Comparison of ENCODE assay signal across 20 cellular contexts in the genomic region with DNA sequence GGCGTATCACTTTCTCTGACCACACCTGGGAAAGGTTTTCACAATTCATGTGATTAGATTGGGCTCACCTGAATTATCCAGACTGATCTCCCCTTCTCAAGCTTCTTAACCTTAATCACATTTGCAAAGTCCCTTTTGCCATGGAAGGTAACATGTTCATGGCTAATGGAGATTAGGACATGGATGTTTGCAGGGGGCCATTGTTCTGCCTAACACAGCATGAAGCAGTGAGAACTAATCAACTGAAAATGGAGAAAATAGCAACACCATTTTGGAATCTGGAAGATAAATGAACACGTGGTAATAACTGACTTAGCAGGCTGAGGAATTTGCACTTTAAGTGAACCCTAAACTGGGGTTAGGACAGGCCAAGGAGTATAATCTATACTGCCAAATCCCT. TPM values are rescaled to one million over a fixed set of nuclear protein-coding genes. Genes with fewer than 3 reads are reported as not detected.
DNase-seq lines count a peak whose midpoint lies in the region; ATAC-seq and TF ChIP-seq lines count a peak whose summit lies in the region.
"Had no signal": no experiment of that assay in that cellular context is flagged by ENCODE, and none has a peak within 500 bp of the region (broad histone marks: within the 10 kb centered on the region; RNA-seq: fewer than 3 reads in every experiment).

No MANE protein-coding gene starts in this region.

- H3K18ac ChIP-seq in mesendoderm (ENCODE audit: low read length): no peak overlapping the region

- H3K79me1 ChIP-seq in mesendoderm (ENCODE audit: low read length): no peaks in the 10 kb centered on the region

- no peaks in the 10 kb centered on the region for H3K4me1 Mint-ChIP-seq in progenitor cell of endocrine pancreas (ENCODE audit: low read depth)

- in situ Hi-C loops in gastrocnemius medialis (cut with MboI; ENCODE audit: low sequenced_read_pairs in 4 of 4): no loop called here

- H3K36me3 ChIP-seq in mesendoderm (ENCODE audit: control insufficient read depth, insufficient read depth, low read length) (no peaks in the 10 kb centered on the region), gastrocnemius medialis (no peaks in the 10 kb centered on the region), Peyer's patch (no peaks in the 10 kb centered on the region), thyroid gland (no peaks in the 10 kb centered on the region)
- H3K36me3 ChIP-seq: BE2C, BLaER1 had no signal

- no peaks in the 10 kb centered on the region for H3K9me3 Mint-ChIP-seq in progenitor cell of endocrine pancreas (ENCODE audit: low read depth)

- no peaks in the 10 kb centered on the region for H3K9me3 ChIP-seq in gastrocnemius medialis
- peaks cover 0 to 5% (median 0%) of the 10 kb centered on the region in 4 donors for H3K9me3 ChIP-seq in Peyer's patch
- H3K9me3 ChIP-seq in thyroid gland: no peaks in the 10 kb centered on the region
- H3K9me3 ChIP-seq: BE2C had no signal

- H2BK5ac ChIP-seq in mesendoderm (ENCODE audit: low read length): no peak overlapping the region

- H4K8ac ChIP-seq in mesendoderm (ENCODE audit: low read depth, low read length): no peak overlapping the region

- H3K79me2 ChIP-seq in mesendoderm (ENCODE audit: control insufficient read depth, insufficient read depth, low read length): no peaks in the 10 kb centered on the region

- H3K4me3 Mint-ChIP-seq in progenitor cell of endocrine pancreas (ENCODE audit: low read depth): no peak overlapping the region
- H3K4me3 Mint-ChIP-seq: CD14-positive monocyte; CD4-positive, alpha-beta memory T cell; CD4-positive, CD25-positive, alpha-beta regulatory T cell had no signal

- no peak overlapping the region for H3K56ac ChIP-seq in mesendoderm (ENCODE audit: low read length)

- H3K4me1 ChIP-seq in mesendoderm (ENCODE audit: control insufficient read depth, low read depth, low read length) (no peaks in the 10 kb centered on the region), gastrocnemius medialis (peaks cover 20 to 28% of the 10 kb centered on the region in 2 donors), Peyer's patch (no peaks in the 10 kb centered on the region), thyroid gland (no peaks in the 10 kb centered on the region)
- H3K4me1 ChIP-seq: BE2C, Caco-2 had no signal

- no peaks in the 10 kb centered on the region for H3K27me3 ChIP-seq in mesendoderm (ENCODE audit: insufficient read depth, low read length, poor library complexity)
- H3K27me3 ChIP-seq in gastrocnemius medialis: no peaks in the 10 kb centered on the region
- no peaks in the 10 kb centered on the region for H3K27me3 ChIP-seq in Peyer's patch
- H3K27me3 ChIP-seq in thyroid gland: no peaks in the 10 kb centered on the region
- H3K27me3 ChIP-seq: BLaER1 had no signal

- no peaks in the 10 kb centered on the region for H3K36me3 Mint-ChIP-seq in progenitor cell of endocrine pancreas (ENCODE audit: insufficient read depth)
- H3K36me3 Mint-ChIP-seq: CD14-positive monocyte; CD4-positive, alpha-beta memory T cell had no signal

- intact Hi-C loops in gastrocnemius medialis (cut with DNase I; ENCODE audit: low total_unique reads) (no loop called here), thyroid gland (cut with DNase I) (no loop called here)

- H3K4me2 ChIP-seq in mesendoderm (ENCODE audit: low read length): no peak overlapping the region
- H3K4me2 ChIP-seq: BLaER1 had no signal

- H2BK120ac ChIP-seq in mesendoderm (ENCODE audit: low read depth, low read length): no peak overlapping the region

- no peak overlapping the region for H2BK15ac ChIP-seq in mesendoderm (replicated peaks; ENCODE audit: low read depth)

- H3K23ac ChIP-seq in mesendoderm (ENCODE audit: low read length): no peak overlapping the region

- H3K27ac ChIP-seq in mesendoderm (ENCODE audit: low read depth, low read length): no peak overlapping the region
- H3K27ac ChIP-seq in gastrocnemius medialis: peak overlapping the region; percentile 21 to 98 (median 34)
- H3K27ac ChIP-seq in Peyer's patch: no peak overlapping the region
- H3K27ac ChIP-seq in thyroid gland: no peak overlapping the region
- H3K27ac ChIP-seq: BLaER1 had no signal

- peak; percentile 71 for DNase-seq in NCI-H82 treated with DMSO at 0.1 percent for 48 hours (lab: John Stamatoyannopoulos, UW; ENCODE audit: unreplicated experiment)
- DNase-seq in choroid plexus epithelial cell (ENCODE audit: low read depth): peak; percentile 10
- DNase-seq in mesendoderm: peak; percentile 80
- no peak for DNase-seq in gastrocnemius medialis
- no peak for DNase-seq in Peyer's patch
- no peak for DNase-seq in thyroid gland
- DNase-seq in LoVo (ENCODE audit: low spot score): no peak
- DNase-seq in progenitor cell of endocrine pancreas (ENCODE audit: low spot score, unreplicated experiment): no peak
- DNase-seq: 8988T; ACHN; BE2C; C1 segment of cervical spinal cord; Caco-2; Calu3; CD4-positive, alpha-beta memory T cell; CD4-positive, CD25-positive, alpha-beta regulatory T cell; DMS79 treated with DMSO at 0.1 percent for 48 hours; GF-D8 had no signal

- peaks cover 17% of the 10 kb centered on the region for H3K27me3 Mint-ChIP-seq in progenitor cell of endocrine pancreas

- no peak for ATAC-seq in gastrocnemius medialis

- H3K4ac ChIP-seq in mesendoderm (ENCODE audit: low read depth, low read length): no peak overlapping the region

- no CpG with 5 or more reads among the region's 2 CpGs for WGBS in mesendoderm (ENCODE audit: extremely low coverage, insufficient coverage, low lambda C conversion rate)
- WGBS in thyroid gland, 2 donors: 59 to 63% methylated on average over 2 of the region's 2 CpGs

- H3K9ac ChIP-seq in mesendoderm (ENCODE audit: low read length): no peak overlapping the region
- H3K9ac ChIP-seq: BLaER1 had no signal

- no peak for TF ChIP-seq POLR2A in gastrocnemius medialis (IDR thresholded peaks at IDR 0.05)
- TF ChIP-seq POLR2A in Peyer's patch (IDR thresholded peaks at IDR 0.05): no peak
- TF ChIP-seq POLR2A in thyroid gland (IDR thresholded peaks at IDR 0.05): no peak

- no peak overlapping the region for H4K5ac ChIP-seq in mesendoderm (ENCODE audit: low read length)

- H3K27ac Mint-ChIP-seq in progenitor cell of endocrine pancreas: no peak overlapping the region
- H3K27ac Mint-ChIP-seq: CD14-positive monocyte; CD4-positive, alpha-beta memory T cell had no signal

- H3K4me3 ChIP-seq in choroid plexus epithelial cell (ENCODE audit: low read depth, low read length): no peak overlapping the region
- H3K4me3 ChIP-seq in mesendoderm (ENCODE audit: low read length): no peak overlapping the region
- no peak overlapping the region for H3K4me3 ChIP-seq in gastrocnemius medialis
- H3K4me3 ChIP-seq in Peyer's patch: no peak overlapping the region
- H3K4me3 ChIP-seq in thyroid gland (replicated peaks in 1 of 3): no peak overlapping the region
- H3K4me3 ChIP-seq: BLaER1 had no signal

- no peak for TF ChIP-seq CTCF in choroid plexus epithelial cell (conservative IDR thresholded peaks at IDR 0.05; ENCODE audit: low read depth, low read length)
- no peak for TF ChIP-seq CTCF in gastrocnemius medialis (IDR thresholded peaks at IDR 0.05 in 4 of 5, conservative IDR thresholded peaks at IDR 0.05 in 1 of 5)
- no peak for TF ChIP-seq CTCF in Peyer's patch (IDR thresholded peaks at IDR 0.05)
- no peak for TF ChIP-seq CTCF in thyroid gland (IDR thresholded peaks at IDR 0.05)
- TF ChIP-seq CTCF in progenitor cell of endocrine pancreas (IDR thresholded peaks at IDR 0.05; ENCODE audit: unreplicated experiment): no peak

- H2AK5ac ChIP-seq in mesendoderm (ENCODE audit: low read length): no peak overlapping the region

RNA-seq across cellular contexts. Expression of a gene that starts 25.0 kb away (rescaled TPM):
- polyA plus RNA-seq in mesendoderm (2013, experiment 1 of 2): 43.5 TPM
- polyA plus RNA-seq in mesendoderm (2013, experiment 2 of 2): 44.5 TPM
- total RNA-seq in gastrocnemius medialis: 1 to 10 TPM; 1.8 to 6.4 (median 4.5) TPM
- 1 to 10 TPM in 2 of 4 donors, under 1 TPM in 2; 0.35 to 2.5 (median 1.3) TPM for total RNA-seq in Peyer's patch
- total RNA-seq in thyroid gland: 1 to 10 TPM; 2.8 to 6.8 (median 4.8) TPM
- 89.4 and 91.2 TPM in 2 replicates for total RNA-seq in progenitor cell of endocrine pancreas

RNA-seq across cellular contexts. Expression of a gene that starts 55.6 kb away (rescaled TPM):
- 68.5 TPM for polyA plus RNA-seq in mesendoderm (2013, experiment 1 of 2)
- polyA plus RNA-seq in mesendoderm (2013, experiment 2 of 2): 69.8 TPM
- total RNA-seq in gastrocnemius medialis (10 to 100 TPM; 20.9 to 40.1 (median 29.6) TPM), Peyer's patch (100 to 1,000 TPM in 3 of 4 donors, 10 to 100 TPM in 1; 94.7 to 272 (median 130) TPM), thyroid gland (100 to 1,000 TPM in 3 of 4 donors, 10 to 100 TPM in 1; 88.2 to 160 (median 118) TPM), progenitor cell of endocrine pancreas (82.9 and 87.5 TPM in 2 replicates)

Comparison
In these comparisons a context has a peak if more than half of its experiments do, and no peak if none do; other contexts are left out.
1. DNase-seq: peak in NCI-H82 treated with DMSO at 0.1 percent for 48 hours (single experiment), choroid plexus epithelial cell (single experiment) and mesendoderm (single experiment); none in gastrocnemius medialis (0 of 2), Peyer's patch (0 of 3), thyroid gland (0 of 2), LoVo (single experiment) and progenitor cell of endocrine pancreas (single experiment).
2. H3K27ac ChIP-seq: peak in gastrocnemius medialis (4 of 4); none in mesendoderm (single experiment), Peyer's patch (0 of 4) and thyroid gland (0 of 3).
3. RNA of a gene that starts 25.0 kb away (total RNA-seq): 89.4 to 91.2 TPM in progenitor cell of endocrine pancreas; 2.8 to 6.8 TPM in thyroid gland, 1.8 to 6.4 TPM in gastrocnemius medialis and 0.35 to 2.5 TPM in Peyer's patch; every median in the first group is over 10 times any median in the second.